Comparison of ENCODE assay signal across 13 cellular contexts in genomic region chr3:17156864-17157263, GRCh38.
"Had no signal": no experiment of that assay in that cellular context is flagged by ENCODE, and none has a peak within 500 bp of the region (broad histone marks: within the 10 kb centered on the region; RNA-seq: fewer than 3 reads in every experiment).

No MANE protein-coding gene starts in this region.

- H3K27ac ChIP-seq: colonic mucosa, esophagus squamous epithelium, gastroesophageal sphincter, tibial nerve, upper lobe of right lung had no signal

- H3K9me3 ChIP-seq: colonic mucosa had no signal

- H3K4me3 ChIP-seq: colonic mucosa, esophagus squamous epithelium, gastroesophageal sphincter, tibial nerve, upper lobe of right lung had no signal

- H3K4me3 Mint-ChIP-seq: naive thymus-derived CD4-positive, alpha-beta T cell; nephron progenitor cell; stimulated activated memory B cell treated with anti-CD40 and anti-IgM and Interleukin-4, amounts not matched to agents 10 μg/mL and 1 μg/mL and 100 μg/mL, for 72 hours; stimulated activated naive CD8-positive, alpha-beta T cell treated with anti-CD3 and anti-CD28 coated beads, Interleukin-15, Interleukin-2, amounts not matched to agents 100 ng/mL and 50 ng/mL, for 24 hours had no signal

- H3K27me3 ChIP-seq: colonic mucosa, esophagus squamous epithelium, gastroesophageal sphincter, tibial nerve, upper lobe of right lung had no signal

- DNase-seq: colonic mucosa; dermis blood vessel endothelial cell; esophagus squamous epithelium; glutamatergic neuron; mammary epithelial cell; naive thymus-derived CD4-positive, alpha-beta T cell; nephron progenitor cell; stimulated activated CD4-positive, alpha-beta T cell treated with anti-CD3 and anti-CD28 coated beads, Interleukin-4, amount 100 ng/mL, for 1 hour; upper lobe of right lung had no signal

- H3K4me1 Mint-ChIP-seq: nephron progenitor cell had no signal

- H3K4me1 ChIP-seq: colonic mucosa, esophagus squamous epithelium, gastroesophageal sphincter, tibial nerve, upper lobe of right lung had no signal

- ATAC-seq: gastroesophageal sphincter; naive thymus-derived CD4-positive, alpha-beta T cell; stimulated activated memory B cell treated with anti-CD40 and anti-IgM and Interleukin-4, amounts not matched to agents 10 μg/mL and 1 μg/mL and 100 μg/mL, for 72 hours; upper lobe of right lung had no signal

- H3K27me3 Mint-ChIP-seq: naive thymus-derived CD4-positive, alpha-beta T cell; stimulated activated memory B cell treated with anti-CD40 and anti-IgM and Interleukin-4, amounts not matched to agents 10 μg/mL and 1 μg/mL and 100 μg/mL, for 72 hours; stimulated activated naive CD8-positive, alpha-beta T cell treated with anti-CD3 and anti-CD28 coated beads, Interleukin-15, Interleukin-2, amounts not matched to agents 100 ng/mL and 50 ng/mL, for 24 hours had no signal

- H3K27ac Mint-ChIP-seq: nephron progenitor cell; stimulated activated memory B cell treated with anti-CD40 and anti-IgM and Interleukin-4, amounts not matched to agents 10 μg/mL and 1 μg/mL and 100 μg/mL, for 72 hours; stimulated activated naive CD8-positive, alpha-beta T cell treated with anti-CD3 and anti-CD28 coated beads, Interleukin-15, Interleukin-2, amounts not matched to agents 100 ng/mL and 50 ng/mL, for 24 hours had no signal

- H3K36me3 ChIP-seq: colonic mucosa had no signal
